Comparison of ENCODE assay signal across 20 cellular contexts in genomic region chr21:43203523-43204080, GRCh38. TPM values are rescaled to one million over a fixed set of nuclear protein-coding genes. Genes with fewer than 3 reads are reported as not detected.
"Had no signal": no experiment of that assay in that cellular context is flagged by ENCODE, and none has a peak within 500 bp of the region (broad histone marks: within the 10 kb centered on the region; RNA-seq: fewer than 3 reads in every experiment).

No MANE protein-coding gene starts in this region.

- H3K27ac ChIP-seq: heart left ventricle, skin epidermis had no signal

- DNase-seq: activated CD4-positive, alpha-beta T cell treated with anti-CD3 and anti-CD28 coated beads, Interleukin-2, amount 10 ng/mL, durations not matched to agents 7 days and 5 days; activated gamma-delta T cell treated with Interleukin-2 at 50 U/mL for 16 hours; cortex of kidney; effector CD8-positive, alpha-beta T cell; naive thymus-derived CD8-positive, alpha-beta T cell; stimulated activated CD4-positive, alpha-beta T cell treated with anti-CD3 and anti-CD28 coated beads, Interleukin-4, amount 100 ng/mL, for 24 hours; stimulated activated CD8-positive, alpha-beta memory T cell treated with anti-CD3 and anti-CD28 coated beads, Interleukin-4, amount 100 ng/mL, for 48 hours; stimulated activated naive CD8-positive, alpha-beta T cell treated with anti-CD3 and anti-CD28 coated beads, Interleukin-15, Interleukin-2, amounts not matched to agents 100 U/mL and 50 U/mL, for 24 hours; SW 1271; trophoblast cell had no signal

- H3K4me1 ChIP-seq: heart left ventricle had no signal

- ATAC-seq: heart left ventricle; naive thymus-derived CD8-positive, alpha-beta T cell; stimulated activated naive CD8-positive, alpha-beta T cell treated with anti-CD3 and anti-CD28 coated beads, Interleukin-15, Interleukin-2, amounts not matched to agents 100 U/mL and 50 U/mL, for 24 hours had no signal

- H3K36me3 ChIP-seq: heart left ventricle had no signal

- H3K27me3 Mint-ChIP-seq: brain had no signal

- H3K27ac Mint-ChIP-seq: activated CD4-positive, alpha-beta T cell treated with anti-CD3 and anti-CD28 coated beads, Interleukin-2, amount 10 ng/mL, durations not matched to agents 7 days and 5 days; activated naive CD8-positive, alpha-beta T cell; activated T-cell treated with anti-CD3 and anti-CD28 coated beads, Interleukin-2, amount 50 U/mL, for 24 hours; brain; naive thymus-derived CD8-positive, alpha-beta T cell; T-helper 2 cell treated with Interferon-gamma antibody and Interleukin-4, amounts not matched to agents 5 μg/mL and 100 μg/mL, for 36 hours had no signal

- H3K4me1 Mint-ChIP-seq: activated CD4-positive, alpha-beta T cell treated with anti-CD3 and anti-CD28 coated beads, Interleukin-2, amount 10 ng/mL, durations not matched to agents 7 days and 5 days; brain; central memory CD8-positive, alpha-beta T cell had no signal

- H3K4me3 Mint-ChIP-seq: activated CD4-positive, alpha-beta T cell treated with anti-CD3 and anti-CD28 coated beads, Interleukin-2, amount 10 ng/mL, durations not matched to agents 7 days and 5 days; activated naive CD8-positive, alpha-beta T cell; activated T-cell treated with anti-CD3 and anti-CD28 coated beads, Interleukin-2, amount 50 U/mL, for 24 hours; brain; central memory CD8-positive, alpha-beta T cell; naive thymus-derived CD8-positive, alpha-beta T cell; T-helper 2 cell treated with Interferon-gamma antibody and Interleukin-4, amounts not matched to agents 5 μg/mL and 100 μg/mL, for 36 hours had no signal

- H3K4me3 ChIP-seq: heart left ventricle, skin epidermis had no signal

RNA-seq across cellular contexts. Expression of gene CRYAA, which starts 34.8 kb away (rescaled TPM):
- total RNA-seq: activated CD4-positive, alpha-beta T cell treated with anti-CD3 and anti-CD28 coated beads, Interleukin-2, amount 10 ng/mL, durations not matched to agents 7 days and 5 days; frontal cortex; heart left ventricle; mucosa of gallbladder; naive thymus-derived CD8-positive, alpha-beta T cell; SK-MEL-5 had no signal
- polyA plus RNA-seq: heart left ventricle; naive thymus-derived CD8-positive, alpha-beta T cell had no signal
